Comparison of ENCODE assay signal across 23 cellular contexts in genomic region chr12:118183711-118184110, GRCh38. TPM values are rescaled to one million over a fixed set of nuclear protein-coding genes. Genes with fewer than 3 reads are reported as not detected.
DNase-seq lines count a peak whose midpoint lies in the region; ATAC-seq, FAIRE-seq and TF ChIP-seq lines count a peak whose summit lies in the region.
"Had no signal": no experiment of that assay in that cellular context is flagged by ENCODE, and none has a peak within 500 bp of the region (broad histone marks: within the 10 kb centered on the region; RNA-seq: fewer than 3 reads in every experiment).

No MANE protein-coding gene starts in this region.

- intact Hi-C loops in natural killer cell (cut with micrococcal nuclease) (no loop called here), colonic mucosa (cut with DNase I) (loop anchor here (2.0 kb wide), 1 partner anchor 193 kb away; the partner anchor contains the start of gene SUDS3)

- no peaks in the 10 kb centered on the region for H3K9me2 ChIP-seq in SK-N-SH

- FAIRE-seq in keratinocyte (lab: Jason Lieb, UNC), result peak; percentile 5
- FAIRE-seq: frontal cortex had no signal

- H3K27me3 Mint-ChIP-seq in natural killer cell (ENCODE audit: low read depth in 2 of 2), result no peaks in the 10 kb centered on the region
- H3K27me3 Mint-ChIP-seq in natural killer cell treated with Interleukin-12 subunit alpha and Interleukin-12 subunit beta and Interleukin-15 and Interleukin-18, amount 100 ng/mL, for 72 hours, result no peaks in the 10 kb centered on the region
- H3K27me3 Mint-ChIP-seq: naive thymus-derived CD8-positive, alpha-beta T cell; progenitor cell of endocrine pancreas; stimulated activated naive CD8-positive, alpha-beta T cell treated with anti-CD3 and anti-CD28 coated beads, Interleukin-15, amount 100 ng/mL, for 72 hours had no signal

- H3K4me3 Mint-ChIP-seq in natural killer cell, result no peak overlapping the region
- no peak overlapping the region for H3K4me3 Mint-ChIP-seq in natural killer cell treated with Interleukin-12 subunit alpha and Interleukin-12 subunit beta and Interleukin-15 and Interleukin-18, amount 100 ng/mL, for 72 hours
- H3K4me3 Mint-ChIP-seq: H9; naive thymus-derived CD8-positive, alpha-beta T cell; stimulated activated naive CD8-positive, alpha-beta T cell treated with anti-CD3 and anti-CD28 coated beads, Interleukin-15, amount 100 ng/mL, for 72 hours; WTC11 had no signal

- H3K79me2 ChIP-seq in SK-N-SH (ENCODE audit: insufficient read depth) (peaks cover 44% of the 10 kb centered on the region), keratinocyte (ENCODE audit: control insufficient read depth, insufficient read depth, low read length) (peaks cover 2% of the 10 kb centered on the region)

- H3K4me1 ChIP-seq in SK-N-SH (ENCODE audit: control insufficient read depth in 1 of 2, insufficient read depth in 2 of 2, low read depth in 1 of 2, low read length in 1 of 2) (peaks cover 11 to 28% of the 10 kb centered on the region in 2 experiments; a peak in 3 of 4 replicates), keratinocyte (ENCODE audit: control insufficient read depth, extremely low read depth, insufficient read depth, low read length) (peaks cover 19% of the 10 kb centered on the region), colonic mucosa (no peaks in the 10 kb centered on the region)
- H3K4me1 ChIP-seq: Caco-2, uterus had no signal

- H3K27me3 ChIP-seq in SK-N-SH (ENCODE audit: insufficient read depth), result no peaks in the 10 kb centered on the region
- no peaks in the 10 kb centered on the region for H3K27me3 ChIP-seq in keratinocyte (ENCODE audit: control insufficient read depth, extremely low read depth, insufficient read depth, low read length)
- H3K27me3 ChIP-seq in colonic mucosa, result no peaks in the 10 kb centered on the region
- H3K27me3 ChIP-seq: Peyer's patch, uterus had no signal

- peaks cover 3 to 13% of the 10 kb centered on the region in 2 experiments for H3K36me3 ChIP-seq in SK-N-SH (replicated peaks in 1 of 2; ENCODE audit: control insufficient read depth in 1 of 2, insufficient read depth in 2 of 2, low read length in 1 of 2)
- peaks cover 4 to 9% of the 10 kb centered on the region in 2 experiments for H3K36me3 ChIP-seq in keratinocyte (ENCODE audit: control insufficient read depth in 2 of 2, extremely low read depth in 1 of 2, insufficient read depth in 2 of 2, low read length in 2 of 2)
- H3K36me3 ChIP-seq in colonic mucosa, result peaks cover 8% of the 10 kb centered on the region
- H3K36me3 ChIP-seq: uterus had no signal

- TF ChIP-seq RAD21 in SK-N-SH (IDR thresholded peaks at IDR 0.05; ENCODE audit: low read length), result no peak

- no peak for TF ChIP-seq CTCF in natural killer cell (IDR thresholded peaks at IDR 0.05)
- TF ChIP-seq CTCF in SK-N-SH (IDR thresholded peaks at IDR 0.05), result no peak
- TF ChIP-seq CTCF in keratinocyte (optimal IDR thresholded peaks at IDR 0.05 in 1 of 3, IDR thresholded peaks at IDR 0.05 in 1 of 3, conservative IDR thresholded peaks at IDR 0.05 in 1 of 3; ENCODE audit: extremely low read depth in 1 of 3, insufficient read depth in 2 of 3, low read length in 3 of 3), result no peak
- TF ChIP-seq CTCF in colonic mucosa (IDR thresholded peaks at IDR 0.05), result no peak

- peak overlapping the region; percentile 8; the same call in 1 of the 2 replicates for H3K4me2 ChIP-seq in SK-N-SH
- H3K4me2 ChIP-seq in keratinocyte (ENCODE audit: control insufficient read depth, extremely low read depth, insufficient read depth, low read depth, low read length), result no peak overlapping the region

- H3K4me1 Mint-ChIP-seq in natural killer cell, result peaks cover 13 to 22% of the 10 kb centered on the region in 2 donors
- H3K4me1 Mint-ChIP-seq in natural killer cell treated with Interleukin-12 subunit alpha and Interleukin-12 subunit beta and Interleukin-15 and Interleukin-18, amount 100 ng/mL, for 72 hours (ENCODE audit: low read depth in 2 of 2), result peaks cover 10 to 14% of the 10 kb centered on the region in 2 donors

- TF ChIP-seq EP300 in SK-N-SH (IDR thresholded peaks at IDR 0.05; ENCODE audit: borderline replicate concordance in 1 of 2, low read depth in 1 of 2, low read length in 1 of 2), result no peak

- peak overlapping the region; percentile 0; the same call in 1 of the 2 replicates for H3K9ac ChIP-seq in SK-N-SH
- H3K9ac ChIP-seq in keratinocyte (ENCODE audit: control insufficient read depth, extremely low read depth, insufficient read depth, low read length), result no peak overlapping the region
- H3K9ac ChIP-seq in colonic mucosa (ENCODE audit: low read depth in 2 of 2, low read length in 2 of 2), result no peak overlapping the region

- dilution Hi-C loops in keratinocyte (cut with MboI; ENCODE audit: extremely low pct_ligation_motif_present, low sequenced_read_pairs), result no loop called here

- peak overlapping the region; percentile 16 to 85 for H3K27ac Mint-ChIP-seq in natural killer cell
- no peak overlapping the region for H3K27ac Mint-ChIP-seq in natural killer cell treated with Interleukin-12 subunit alpha and Interleukin-12 subunit beta and Interleukin-15 and Interleukin-18, amount 100 ng/mL, for 72 hours
- H3K27ac Mint-ChIP-seq: H9; progenitor cell of endocrine pancreas; stimulated activated naive CD8-positive, alpha-beta T cell treated with anti-CD3 and anti-CD28 coated beads, Interleukin-15, amount 100 ng/mL, for 72 hours; WTC11 had no signal

- H3F3A ChIP-seq in SK-N-SH (replicated peaks; ENCODE audit: insufficient read depth), result peaks cover 13% of the 10 kb centered on the region

- H3K4me3 ChIP-seq in SK-N-SH (ENCODE audit: low read depth in 2 of 2, low read length in 1 of 2), result no peak overlapping the region
- no peak overlapping the region for H3K4me3 ChIP-seq in keratinocyte (ENCODE audit: control insufficient read depth in 2 of 3, extremely low read depth in 1 of 3, insufficient read depth in 2 of 3, low read depth in 1 of 3, low read length in 3 of 3)
- no peak overlapping the region for H3K4me3 ChIP-seq in colonic mucosa
- H3K4me3 ChIP-seq: Peyer's patch, uterus had no signal

- CTCF ChIA-PET in SK-N-SH (lab: Yijun Ruan, JAX), result interaction anchor here (0.7 to 9.9 kb wide), 8 partner anchors 10 to 211 kb away, joined by 3 to 267 read pairs (median 4); partner anchors contain the start of genes SUDS3 and TAOK3

- no peaks in the 10 kb centered on the region for H3K9me1 ChIP-seq in keratinocyte (ENCODE audit: control insufficient read depth, extremely low read depth, insufficient read depth, low read length)

- H3K36me3 Mint-ChIP-seq in natural killer cell, result no peaks in the 10 kb centered on the region
- H3K36me3 Mint-ChIP-seq in natural killer cell treated with Interleukin-12 subunit alpha and Interleukin-12 subunit beta and Interleukin-15 and Interleukin-18, amount 100 ng/mL, for 72 hours, result peaks cover 8% of the 10 kb centered on the region
- H3K36me3 Mint-ChIP-seq: WTC11 had no signal

- ATAC-seq in natural killer cell, result no peak
- ATAC-seq in natural killer cell treated with Interleukin-12 subunit alpha and Interleukin-12 subunit beta and Interleukin-15 and Interleukin-18, amount 100 ng/mL, for 72 hours, result no peak
- ATAC-seq: naive thymus-derived CD8-positive, alpha-beta T cell; stimulated activated naive CD8-positive, alpha-beta T cell treated with anti-CD3 and anti-CD28 coated beads, Interleukin-15, amount 100 ng/mL, for 72 hours; WTC11 had no signal

- POLR2A ChIA-PET in SK-N-SH (lab: Yijun Ruan, JAX), result interaction anchor here (3.2 kb wide), 1 partner anchor 193 kb away, joined by 13 read pairs; the partner anchor contains the start of gene SUDS3

- H3K27ac ChIP-seq in SK-N-SH (ENCODE audit: low read depth in 2 of 2, low read length in 1 of 2) (peak overlapping the region in 1 of 2 experiments; percentile 78; a peak in 2 of 4 replicates), keratinocyte (ENCODE audit: control insufficient read depth, insufficient read depth, low read length) (no peak overlapping the region), colonic mucosa (no peak overlapping the region), substantia nigra (ENCODE audit: low read depth, low read length, poor library complexity, severe bottlenecking) (no peak overlapping the region)

- H2AFZ ChIP-seq in SK-N-SH (ENCODE audit: low read depth) (no peak overlapping the region), keratinocyte (ENCODE audit: control insufficient read depth, low read length) (no peak overlapping the region)

- no peaks in the 10 kb centered on the region for H3K9me3 Mint-ChIP-seq in natural killer cell
- H3K9me3 Mint-ChIP-seq in natural killer cell treated with Interleukin-12 subunit alpha and Interleukin-12 subunit beta and Interleukin-15 and Interleukin-18, amount 100 ng/mL, for 72 hours, result no peaks in the 10 kb centered on the region
- H3K9me3 Mint-ChIP-seq: H9; naive thymus-derived CD8-positive, alpha-beta T cell; stimulated activated naive CD8-positive, alpha-beta T cell treated with anti-CD3 and anti-CD28 coated beads, Interleukin-15, amount 100 ng/mL, for 72 hours; WTC11 had no signal

- no peak for DNase-seq in natural killer cell
- DNase-seq in natural killer cell treated with Interleukin-12 subunit alpha and Interleukin-12 subunit beta and Interleukin-15 and Interleukin-18, amount 100 ng/mL, for 72 hours (ENCODE audit: low spot score), result no peak
- DNase-seq in SK-N-SH, result no peak
- DNase-seq in keratinocyte (ENCODE audit: low read depth, low spot score), result no peak
- DNase-seq in colonic mucosa, result no peak
- no peak for DNase-seq in substantia nigra (lab: John Stamatoyannopoulos, UW)
- no peak for DNase-seq in NCI-H2029 (lab: John Stamatoyannopoulos, UW)
- DNase-seq in KG1 (lab: John Stamatoyannopoulos, UW), result no peak
- DNase-seq: activated effector memory CD4-positive, alpha-beta T cell treated with Interleukin-2 at 50 U/mL for 16 hours; Caco-2; GDM1; H9; MM.1S; naive thymus-derived CD8-positive, alpha-beta T cell; NCI-H187; NCI-H69; Peyer's patch; stimulated activated naive CD8-positive, alpha-beta T cell treated with anti-CD3 and anti-CD28 coated beads, Interleukin-15, amount 100 ng/mL, for 72 hours; T-helper 1 cell; uterus had no signal

- no peaks in the 10 kb centered on the region for H3K9me3 ChIP-seq in SK-N-SH
- no peaks in the 10 kb centered on the region for H3K9me3 ChIP-seq in keratinocyte (ENCODE audit: control insufficient read depth, low read depth, low read length)
- H3K9me3 ChIP-seq in colonic mucosa, result no peaks in the 10 kb centered on the region
- H3K9me3 ChIP-seq: Caco-2, Peyer's patch, uterus had no signal

- no peaks in the 10 kb centered on the region for H4K20me1 ChIP-seq in SK-N-SH (ENCODE audit: insufficient read depth)
- no peaks in the 10 kb centered on the region for H4K20me1 ChIP-seq in keratinocyte (ENCODE audit: control insufficient read depth, extremely low read depth, insufficient read depth, low read length)

RNA-seq across cellular contexts. Expression of gene PEBP1, which starts 47.8 kb away (rescaled TPM):
- total RNA-seq in natural killer cell (10 to 100 TPM; 38.0 to 54.0 (median 41.4) TPM), colonic mucosa (100 to 1,000 TPM; 211 to 215 TPM)
- total RNA-seq in natural killer cell treated with Interleukin-12 subunit alpha and Interleukin-12 subunit beta and Interleukin-15 and Interleukin-18, amount 100 ng/mL, for 72 hours, result 100 to 1,000 TPM in 1 of 2 donors, 10 to 100 TPM in 1; 57.2 to 137 TPM
- polyA plus RNA-seq in SK-N-SH (2012; rRNA removed) (186 and 219 TPM in 2 replicates), keratinocyte (191 to 231 TPM (median 197 TPM) in 3 replicates)
- 169 and 192 TPM in 2 replicates for polyA plus RNA-seq in SK-N-SH (2012; cell fraction: cytosol; rRNA removed)
- polyA plus RNA-seq in SK-N-SH (2012; cell fraction: nucleus; rRNA removed), result 117 and 126 TPM in 2 replicates
- 43.5 TPM for polyA plus RNA-seq in keratinocyte (2011; ENCODE audit: low read depth)
- polyA plus RNA-seq in keratinocyte (2011; cell fraction: cytosol; rRNA removed), result 184 and 204 TPM in 2 replicates
- 125 and 139 TPM in 2 replicates for polyA plus RNA-seq in keratinocyte (2011; cell fraction: nucleus; rRNA removed)
- polyA plus RNA-seq in keratinocyte (2012; ENCODE audit: low replicate concordance), result 179 and 206 TPM in 2 replicates
- 94.0 to 150 TPM (median 99.5 TPM) in 3 replicates for polyA minus RNA-seq in keratinocyte
- 155 TPM for polyA minus RNA-seq in keratinocyte (2011; cell fraction: cytosol; rRNA and poly(A)+ RNA removed)
- 36.3 and 42.3 TPM in 2 replicates for polyA minus RNA-seq in keratinocyte (2011; cell fraction: nucleus; rRNA and poly(A)+ RNA removed)

Comparison
In these comparisons a context has a peak if more than half of its experiments do, and no peak if none do; other contexts are left out.
1. H3K27ac Mint-ChIP-seq: peak in natural killer cell (2 of 2); none in natural killer cell treated with Interleukin-12 subunit alpha and Interleukin-12 subunit beta and Interleukin-15 and Interleukin-18, amount 100 ng/mL, for 72 hours (0 of 2).